Comparison of ENCODE assay signal across 10 cellular contexts in genomic region chr5:131328536-131329186, GRCh38.
DNase-seq lines count a peak whose midpoint lies in the region; ATAC-seq, FAIRE-seq and TF ChIP-seq lines count a peak whose summit lies in the region.
"Had no signal": no experiment of that assay in that cellular context is flagged by ENCODE, and none has a peak within 500 bp of the region (broad histone marks: within the 10 kb centered on the region; RNA-seq: fewer than 3 reads in every experiment).

No MANE protein-coding gene starts in this region.

- no peak for ATAC-seq in naive thymus-derived CD8-positive, alpha-beta T cell
- no peak for ATAC-seq in GM18907 (IDR thresholded peaks at IDR 0.05; ENCODE audit: unreplicated experiment)

- WGBS in testis, 2 donors = 92 to 95% methylated on average over 3 of the region's 3 CpGs

- H3K4me3 ChIP-seq in cardiac fibroblast (replicated peaks in 1 of 2; ENCODE audit: low read depth in 2 of 2, low read length in 2 of 2) (no peak overlapping the region), testis (no peak overlapping the region), ascending aorta (no peak overlapping the region)
- H3K4me3 ChIP-seq: esophagus muscularis mucosa had no signal

- POLR2A ChIA-PET in naive thymus-derived CD8-positive, alpha-beta T cell (lab: Charles Lee) = interaction anchor here (0.6 to 2.1 kb wide), 3 partner anchors 43 to 64 kb away, joined by 3 to 10 read pairs (median 7); no protein-coding TSS in a partner anchor

- H3K36me3 Mint-ChIP-seq in naive thymus-derived CD8-positive, alpha-beta T cell = peaks cover 0 to 49% (median 17%) of the 10 kb centered on the region in 3 donors

- H3K4me3 Mint-ChIP-seq in naive thymus-derived CD8-positive, alpha-beta T cell = peak overlapping the region in 9 of 10 donors; percentile 8 to 62 (median 47)

- H3K27me3 Mint-ChIP-seq in naive thymus-derived CD8-positive, alpha-beta T cell = no peaks in the 10 kb centered on the region

- H3K9me3 ChIP-seq in testis (no peaks in the 10 kb centered on the region), ascending aorta (no peaks in the 10 kb centered on the region)
- H3K9me3 ChIP-seq: esophagus muscularis mucosa had no signal

- intact Hi-C loops in testis (cut with DNase I; ENCODE audit: low total_unique reads) = no loop called here
- intact Hi-C loops in ascending aorta (cut with DNase I) = no loop called here

- peaks cover 0 to 3% (median 0%) of the 10 kb centered on the region in 9 donors for H3K9me3 Mint-ChIP-seq in naive thymus-derived CD8-positive, alpha-beta T cell

- TF ChIP-seq POLR2A in testis (IDR thresholded peaks at IDR 0.05) = no peak

- DNase-seq in DMS53 (lab: John Stamatoyannopoulos, UW) (peak; percentile 77), HTR-8/SVneo (ENCODE audit: insufficient read length, low spot score) (peak; percentile 54), cardiac fibroblast (ENCODE audit: low read depth in 2 of 2) (peak; percentile 39 to 67), testis (no peak), retina (no peak), ascending aorta (ENCODE audit: low spot score in 2 of 2) (no peak)
- no peak for DNase-seq in naive thymus-derived CD8-positive, alpha-beta T cell
- DNase-seq: Kasumi-1 had no signal

- H3K27me3 ChIP-seq in testis = no peaks in the 10 kb centered on the region
- H3K27me3 ChIP-seq in ascending aorta = no peaks in the 10 kb centered on the region
- H3K27me3 ChIP-seq: esophagus muscularis mucosa had no signal

- peaks cover 31 to 85% (median 72%) of the 10 kb centered on the region in 4 donors for H3K4me1 Mint-ChIP-seq in naive thymus-derived CD8-positive, alpha-beta T cell

- H3K36me3 ChIP-seq in testis (ENCODE audit: low read depth, missing control alignments) (no peaks in the 10 kb centered on the region), ascending aorta (no peaks in the 10 kb centered on the region)
- H3K36me3 ChIP-seq: esophagus muscularis mucosa had no signal

- H3K27ac ChIP-seq in testis (no peak overlapping the region), ascending aorta (peak overlapping the region in 1 of 2 donors; percentile 22)
- H3K27ac ChIP-seq: esophagus muscularis mucosa had no signal

- TF ChIP-seq CTCF in cardiac fibroblast (IDR thresholded peaks at IDR 0.05; ENCODE audit: low read depth, low read length) (no peak), testis (IDR thresholded peaks at IDR 0.05) (no peak), ascending aorta (IDR thresholded peaks at IDR 0.05) (no peak)

- H3K27ac Mint-ChIP-seq in naive thymus-derived CD8-positive, alpha-beta T cell = peak overlapping the region; percentile 49 to 89 (median 84)

- peaks cover 6% of the 10 kb centered on the region for H3K4me1 ChIP-seq in testis
- peaks cover 0 to 17% of the 10 kb centered on the region in 2 donors for H3K4me1 ChIP-seq in ascending aorta

- no peak for FAIRE-seq in HTR-8/SVneo (lab: Jason Lieb, UNC)

Comparison
In these comparisons a context has a peak if more than half of its experiments do, and no peak if none do; other contexts are left out.
1. DNase-seq: peak in DMS53 (single experiment), HTR-8/SVneo (single experiment) and cardiac fibroblast (2 of 2); none in naive thymus-derived CD8-positive, alpha-beta T cell (0 of 10), testis (single experiment), retina (single experiment) and ascending aorta (0 of 2).